In genomic region chr21:37565530-37566223, GRCh38 we compare ENCODE assay signal across 1 cellular context.
TF ChIP-seq lines count a peak whose summit lies in the region.

No MANE protein-coding gene starts in this region.

TF ChIP-seq in GM12878, 131 proteins besides CTCF, POLR2A, EP300 and RAD21 (continued from another document):
- TF ChIP-seq, protein P1, sequence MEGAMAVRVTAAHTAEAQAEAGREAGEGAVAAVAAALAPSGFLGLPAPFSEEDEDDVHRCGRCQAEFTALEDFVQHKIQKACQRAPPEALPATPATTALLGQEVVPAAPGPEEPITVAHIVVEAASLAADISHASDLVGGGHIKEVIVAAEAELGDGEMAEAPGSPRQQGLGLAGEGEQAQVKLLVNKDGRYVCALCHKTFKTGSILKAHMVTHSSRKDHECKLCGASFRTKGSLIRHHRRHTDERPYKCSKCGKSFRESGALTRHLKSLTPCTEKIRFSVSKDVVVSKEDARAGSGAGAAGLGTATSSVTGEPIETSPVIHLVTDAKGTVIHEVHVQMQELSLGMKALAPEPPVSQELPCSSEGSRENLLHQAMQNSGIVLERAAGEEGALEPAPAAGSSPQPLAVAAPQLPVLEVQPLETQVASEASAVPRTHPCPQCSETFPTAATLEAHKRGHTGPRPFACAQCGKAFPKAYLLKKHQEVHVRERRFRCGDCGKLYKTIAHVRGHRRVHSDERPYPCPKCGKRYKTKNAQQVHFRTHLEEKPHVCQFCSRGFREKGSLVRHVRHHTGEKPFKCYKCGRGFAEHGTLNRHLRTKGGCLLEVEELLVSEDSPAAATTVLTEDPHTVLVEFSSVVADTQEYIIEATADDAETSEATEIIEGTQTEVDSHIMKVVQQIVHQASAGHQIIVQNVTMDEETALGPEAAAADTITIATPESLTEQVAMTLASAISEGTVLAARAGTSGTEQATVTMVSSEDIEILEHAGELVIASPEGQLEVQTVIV (IDR thresholded peaks at IDR 0.05; ENCODE audit: borderline replicate concordance, partially characterized antibody) = no peak
- TF ChIP-seq JUND (IDR thresholded peaks at IDR 0.05; ENCODE audit: low read depth, low read length) (no peak), SMARCA5 (IDR thresholded peaks at IDR 0.05) (no peak), CBFB (IDR thresholded peaks at IDR 0.05; ENCODE audit: low read depth) (no peak), IRF5 (IDR thresholded peaks at IDR 0.05; ENCODE audit: borderline replicate concordance) (no peak), PBX3 (IDR thresholded peaks at IDR 0.05; ENCODE audit: insufficient replicate concordance, low read depth, low read length) (no peak)
- TF ChIP-seq, protein P2, sequence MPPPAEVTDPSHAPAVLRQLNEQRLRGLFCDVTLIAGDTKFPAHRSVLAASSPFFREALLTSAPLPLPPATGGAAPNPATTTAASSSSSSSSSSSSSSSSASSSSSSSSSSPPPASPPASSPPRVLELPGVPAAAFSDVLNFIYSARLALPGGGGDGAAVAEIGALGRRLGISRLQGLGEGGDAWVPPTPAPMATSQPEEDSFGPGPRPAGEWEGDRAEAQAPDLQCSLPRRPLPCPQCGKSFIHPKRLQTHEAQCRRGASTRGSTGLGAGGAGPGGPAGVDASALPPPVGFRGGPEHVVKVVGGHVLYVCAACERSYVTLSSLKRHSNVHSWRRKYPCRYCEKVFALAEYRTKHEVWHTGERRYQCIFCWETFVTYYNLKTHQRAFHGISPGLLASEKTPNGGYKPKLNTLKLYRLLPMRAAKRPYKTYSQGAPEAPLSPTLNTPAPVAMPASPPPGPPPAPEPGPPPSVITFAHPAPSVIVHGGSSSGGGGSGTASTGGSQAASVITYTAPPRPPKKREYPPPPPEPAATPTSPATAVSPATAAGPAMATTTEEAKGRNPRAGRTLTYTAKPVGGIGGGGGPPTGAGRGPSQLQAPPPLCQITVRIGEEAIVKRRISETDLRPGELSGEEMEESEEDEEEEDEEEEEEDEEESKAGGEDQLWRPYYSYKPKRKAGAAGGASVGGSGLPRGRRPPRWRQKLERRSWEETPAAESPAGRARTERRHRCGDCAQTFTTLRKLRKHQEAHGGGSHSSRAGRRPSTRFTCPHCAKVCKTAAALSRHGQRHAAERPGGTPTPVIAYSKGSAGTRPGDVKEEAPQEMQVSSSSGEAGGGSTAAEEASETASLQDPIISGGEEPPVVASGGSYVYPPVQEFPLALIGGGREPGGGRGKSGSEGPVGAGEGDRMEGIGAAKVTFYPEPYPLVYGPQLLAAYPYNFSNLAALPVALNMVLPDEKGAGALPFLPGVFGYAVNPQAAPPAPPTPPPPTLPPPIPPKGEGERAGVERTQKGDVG (CRISPR knock-in tag; IDR thresholded peaks at IDR 0.05) = no peak
